ENCODE assay signal across 8 cellular contexts in genomic region chr22:42614312-42615091, GRCh38. TPM values are rescaled to one million over a fixed set of nuclear protein-coding genes. Genes with fewer than 3 reads are reported as not detected.
DNase-seq lines count a peak whose midpoint lies in the region; ATAC-seq and TF ChIP-seq lines count a peak whose summit lies in the region.

A gene with protein sequence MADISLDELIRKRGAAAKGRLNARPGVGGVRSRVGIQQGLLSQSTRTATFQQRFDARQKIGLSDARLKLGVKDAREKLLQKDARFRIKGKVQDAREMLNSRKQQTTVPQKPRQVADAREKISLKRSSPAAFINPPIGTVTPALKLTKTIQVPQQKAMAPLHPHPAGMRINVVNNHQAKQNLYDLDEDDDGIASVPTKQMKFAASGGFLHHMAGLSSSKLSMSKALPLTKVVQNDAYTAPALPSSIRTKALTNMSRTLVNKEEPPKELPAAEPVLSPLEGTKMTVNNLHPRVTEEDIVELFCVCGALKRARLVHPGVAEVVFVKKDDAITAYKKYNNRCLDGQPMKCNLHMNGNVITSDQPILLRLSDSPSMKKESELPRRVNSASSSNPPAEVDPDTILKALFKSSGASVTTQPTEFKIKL (minus strand): TSS chr22:42614883. CDS start chr22:42614857, 26 bp downstream.

- no peak within 1 kb of the TSS for H2AFZ ChIP-seq in OCI-LY1 (ENCODE audit: low read length)

- peaks cover 45% of the 10 kb centered on the region for H3K79me2 ChIP-seq in OCI-LY1 (ENCODE audit: insufficient read depth, low read length)

- H3K9me3 Mint-ChIP-seq in endothelial cell (ENCODE audit: unreplicated experiment): no peaks in the 10 kb centered on the region

- H3K27ac Mint-ChIP-seq in endothelial cell (ENCODE audit: unreplicated experiment): peak within 1 kb of the TSS; percentile 99

- H3K4me3 Mint-ChIP-seq in endothelial cell (ENCODE audit: unreplicated experiment): peak within 1 kb of the TSS; percentile 97

- peaks cover 4% of the 10 kb centered on the region; the same call in 1 of the 2 replicates for H3F3A ChIP-seq in OCI-LY1 (ENCODE audit: insufficient read depth, low read length)

- no peaks in the 10 kb centered on the region for H4K20me1 ChIP-seq in OCI-LY1 (ENCODE audit: insufficient read depth, low read length)

- H3K4me1 ChIP-seq in OCI-LY1 (ENCODE audit: insufficient read depth, low read length, severe bottlenecking): peaks cover 34% of the 10 kb centered on the region

- H3K27me3 ChIP-seq in OCI-LY1 (ENCODE audit: insufficient read depth, low read length): no peaks in the 10 kb centered on the region

- peak within 1 kb of the TSS; percentile 94 for H3K9ac ChIP-seq in OCI-LY1 (ENCODE audit: low read length)

- peaks cover 33% of the 10 kb centered on the region for H3K36me3 ChIP-seq in OCI-LY1 (ENCODE audit: insufficient read depth, low read length)

- DNase-seq in DMS 273 treated with DMSO at 0.1 percent for 48 hours (lab: John Stamatoyannopoulos, UW) (peak; percentile 81), HuH-7 (ENCODE audit: low spot score) (peak; percentile 93), endothelial cell (ENCODE audit: low spot score) (peak; percentile 98), midbrain (lab: John Stamatoyannopoulos, UW) (peak; percentile 99)
- peak; percentile 99 for DNase-seq in activated CD8-positive, alpha-beta memory T cell treated with anti-CD3 and anti-CD28 coated beads, Interleukin-2, amount 50 U/mL, for 4 hours
- DNase-seq in stimulated activated CD8-positive, alpha-beta memory T cell treated with anti-CD3 and anti-CD28 coated beads, Interleukin-2, amount 100 ng/mL, for 1 hour (ENCODE audit: low read depth in 2 of 2): peak; percentile 99

- H3K27me3 Mint-ChIP-seq in endothelial cell (ENCODE audit: unreplicated experiment): peaks cover 21% of the 10 kb centered on the region

- peak within 1 kb of the TSS; percentile 85 for H3K4me3 ChIP-seq in OCI-LY1 (ENCODE audit: low read depth, low read length, poor library complexity, severe bottlenecking)

- peak; percentile 67 for ATAC-seq in GM21515 (IDR thresholded peaks at IDR 0.05; ENCODE audit: unreplicated experiment)

- no peaks in the 10 kb centered on the region for H3K9me3 ChIP-seq in OCI-LY1 (ENCODE audit: low read length)

- no peak; the same call in none of the 2 replicates for TF ChIP-seq CTCF in OCI-LY1 (IDR thresholded peaks at IDR 0.05; ENCODE audit: low read length)
- TF ChIP-seq CTCF in endothelial cell (IDR thresholded peaks at IDR 0.05; ENCODE audit: unreplicated experiment): no peak

- H3K4me2 ChIP-seq in OCI-LY1 (ENCODE audit: low read length): peak within 1 kb of the TSS; percentile 80

- H3K36me3 Mint-ChIP-seq in endothelial cell (ENCODE audit: low read depth, unreplicated experiment): peaks cover 6% of the 10 kb centered on the region

- no peaks in the 10 kb centered on the region for H3K9me2 ChIP-seq in OCI-LY1 (ENCODE audit: low read depth, low read length)

- peak within 1 kb of the TSS; percentile 82 for H3K27ac ChIP-seq in OCI-LY1 (ENCODE audit: low read depth, low read length, poor library complexity, severe bottlenecking)

- H3K4me1 Mint-ChIP-seq in endothelial cell (ENCODE audit: unreplicated experiment): peaks cover 41% of the 10 kb centered on the region

RNA-seq across cellular contexts. Expression of the gene that starts here (rescaled TPM):
- 50.0 TPM for total RNA-seq in endothelial cell (ENCODE audit: unreplicated experiment)

Comparison
In these comparisons a context has a peak if more than half of its experiments do, and no peak if none do; other contexts are left out.
1. Peak in every context shown above with its lines: DNase-seq, ATAC-seq, H3K4me3 ChIP-seq and H3K27ac ChIP-seq.